10 cellular contexts compared by ENCODE assay signal in genomic region chr9:124754289-124754688, GRCh38. TPM values are rescaled to one million over a fixed set of nuclear protein-coding genes. Genes with fewer than 3 reads are reported as not detected.
DNase-seq lines count a peak whose midpoint lies in the region; ATAC-seq, FAIRE-seq and TF ChIP-seq lines count a peak whose summit lies in the region.
"Had no signal": no experiment of that assay in that cellular context is flagged by ENCODE, and none has a peak within 500 bp of the region (broad histone marks: within the 10 kb centered on the region; RNA-seq: fewer than 3 reads in every experiment).

No MANE protein-coding gene starts in this region.

- TF ChIP-seq CTCF in Caco-2 (IDR thresholded peaks at IDR 0.05; ENCODE audit: insufficient read depth in 1 of 2, low read depth in 1 of 2, low read length in 1 of 2, severe bottlenecking in 1 of 2, unreplicated experiment in 1 of 2) (peak; percentile 49 to 51), HepG2 (CRISPR knock-in tag; IDR thresholded peaks at IDR 0.05) (peak; percentile 64)

- in situ Hi-C loops in HepG2 (cut with HindIII; ENCODE audit: extremely low pct_ligation_motif_present, low pct_unique_long_range_greater_than_20kb): no loop called here

- CTCF ChIA-PET in Caco-2 (lab: Charles Lee): interaction anchor here (1.0 kb wide), 1 partner anchor 10 kb away, joined by 4 read pairs; no protein-coding TSS in a partner anchor
- CTCF ChIA-PET in HepG2 (lab: Yijun Ruan, JAX; ENCODE audit: low intra/inter-chr PET ratio, low total read pairs): interaction anchor here (1.4 to 4.5 kb wide), 2 partner anchors 42 to 137 kb away, joined by 4 to 36 read pairs; no protein-coding TSS in a partner anchor

- peaks cover 89% of the 10 kb centered on the region for H3K79me2 ChIP-seq in HepG2 (ENCODE audit: insufficient read depth, low read length)

- TF ChIP-seq EP300 in HepG2 (IDR thresholded peaks at IDR 0.05; ENCODE audit: low read depth in 2 of 2, low read length in 2 of 2): no peak
- no peak for TF ChIP-seq EP300 in HepG2 (CRISPR knock-in tag; IDR thresholded peaks at IDR 0.05; ENCODE audit: borderline replicate concordance)

- no peak for FAIRE-seq in HTR-8/SVneo (lab: Jason Lieb, UNC)
- FAIRE-seq in HepG2 (lab: Jason Lieb, UNC): peak; percentile 48

- H3K4me2 ChIP-seq in HepG2 (ENCODE audit: low read depth, low read length): no peak overlapping the region

- H3K9me3 ChIP-seq in Caco-2 (no peaks in the 10 kb centered on the region), HepG2 (ENCODE audit: low read length) (no peaks in the 10 kb centered on the region)

- H3K4me1 ChIP-seq in Caco-2 (peaks cover 21% of the 10 kb centered on the region; the same call in 1 of the 2 replicates), HepG2 (ENCODE audit: insufficient read depth, low read length) (peaks cover 76% of the 10 kb centered on the region)

- H3K27me3 Mint-ChIP-seq in Caco-2 (ENCODE audit: insufficient read depth, unreplicated experiment): no peaks in the 10 kb centered on the region

- BruUV-seq in Caco-2 (replicated peaks; lab: Mats Ljungman, UMichigan): no TSS peak
- BruUV-seq in HepG2 (replicated peaks; lab: Mats Ljungman, UMichigan): no TSS peak

- H3K27me3 ChIP-seq in Caco-2 (replicated peaks; ENCODE audit: control insufficient read depth, insufficient read depth, low read length) (no peaks in the 10 kb centered on the region), HepG2 (ENCODE audit: control insufficient read depth in 1 of 2, insufficient read depth in 2 of 2, low read length in 2 of 2) (no peaks in the 10 kb centered on the region; a peak in 1 of 5 replicates)

- no peak overlapping the region for H3K27ac ChIP-seq in HepG2 (ENCODE audit: extremely low read length, insufficient read depth, low read length)

- H2AFZ ChIP-seq in HepG2 (ENCODE audit: low read length): no peak overlapping the region

- no peaks in the 10 kb centered on the region for H3K36me3 ChIP-seq in Caco-2 (ENCODE audit: control insufficient read depth, insufficient read depth, low read length)
- H3K36me3 ChIP-seq in HepG2 (replicated peaks in 1 of 2; ENCODE audit: control insufficient read depth in 1 of 2, insufficient read depth in 2 of 2, low read length in 2 of 2): no peaks in the 10 kb centered on the region

- H3K4me3 Mint-ChIP-seq in Caco-2 (ENCODE audit: unreplicated experiment): no peak overlapping the region

- H3K4me1 Mint-ChIP-seq in Caco-2 (ENCODE audit: low read depth, unreplicated experiment): peaks cover 41% of the 10 kb centered on the region

- H3K36me3 Mint-ChIP-seq in Caco-2 (ENCODE audit: insufficient read depth, unreplicated experiment): no peaks in the 10 kb centered on the region

- ATAC-seq in HepG2 (peak; percentile 74), GM19452 (IDR thresholded peaks at IDR 0.05; ENCODE audit: unreplicated experiment) (no peak), GM18511 (IDR thresholded peaks at IDR 0.05; ENCODE audit: unreplicated experiment) (no peak)

- H4K20me1 ChIP-seq in HepG2 (ENCODE audit: insufficient read depth, low read length): peaks cover 10% of the 10 kb centered on the region; the same call in 1 of the 2 replicates

- H3K27ac Mint-ChIP-seq in Caco-2 (ENCODE audit: unreplicated experiment): no peak overlapping the region

- POLR2A ChIA-PET in Caco-2 (lab: Charles Lee) (no interaction called here), HepG2 (lab: Yijun Ruan, JAX) (no interaction called here)

- DNase-seq in Caco-2 (peak in 1 of 2 experiments; percentile 38), HTR-8/SVneo (ENCODE audit: insufficient read length, low spot score) (peak; percentile 30), amniotic epithelial cell (ENCODE audit: low read depth) (peak; percentile 27), HepG2 (ENCODE audit: low spot score) (no peak), retina (no peak)
- DNase-seq in stimulated activated naive CD4-positive, alpha-beta T cell treated with Interleukin-2 at 50 U/mL for 16 hours (lab: John Stamatoyannopoulos, UW): no peak
- DNase-seq: activated CD8-positive, alpha-beta memory T cell treated with anti-CD3 and anti-CD28 coated beads, Interleukin-2, amount 50 U/mL, for 4 hours; GOT3 had no signal

- intact Hi-C loops in Caco-2 (cut with micrococcal nuclease; ENCODE audit: unreplicated experiment): loop anchor here (1.0 to 5.0 kb wide), 3 partner anchors 42 to 202 kb away; no protein-coding TSS in a partner anchor
- intact Hi-C loops in HepG2 (cut with micrococcal nuclease; ENCODE audit: unreplicated experiment): loop anchor here (2.0 kb wide), 2 partner anchors 41 to 137 kb away; no protein-coding TSS in a partner anchor

- H3K9ac ChIP-seq in HepG2 (ENCODE audit: insufficient read depth, low read depth, low read length): no peak overlapping the region

- 39% methylated on average over 4 of the region's 4 CpGs for whole genome bisulfite sequencing in HepG2 (ENCODE audit: low lambda C conversion rate)

- no peak for TF ChIP-seq RAD21 in HepG2 (CRISPR knock-in tag; IDR thresholded peaks at IDR 0.05)

- TF ChIP-seq POLR2A in HepG2 (IDR thresholded peaks at IDR 0.05; ENCODE audit: insufficient read depth in 1 of 2, low read depth in 2 of 2, low read length in 2 of 2): no peak

- H3K9me3 Mint-ChIP-seq in Caco-2 (ENCODE audit: unreplicated experiment): no peaks in the 10 kb centered on the region

- H3K4me3 ChIP-seq in Caco-2 (ENCODE audit: low read depth, low read length) (no peak overlapping the region), HepG2 (replicated peaks in 1 of 3; ENCODE audit: insufficient read depth in 1 of 3, low read depth in 2 of 3, low read length in 3 of 3) (no peak overlapping the region)

TF ChIP-seq in HepG2, 621 proteins besides CTCF, POLR2A, EP300 and RAD21 (continues in another document):
- TF ChIP-seq HOMEZ (CRISPR knock-in tag; IDR thresholded peaks at IDR 0.05; ENCODE audit: low read depth): peak; percentile 27; the same call in 1 of the 2 replicates

RNA-seq across cellular contexts. Expression of gene NR6A1, which starts 16.8 kb away (rescaled TPM):
- total RNA-seq in Caco-2 (2022): 30.6 and 33.6 TPM in 2 replicates
- 31.5 and 50.9 TPM in 2 replicates for total RNA-seq in HepG2 (2016; rRNA removed; fragmentation: Illumina TruSeq; extraction: Trizol)
- total RNA-seq in HepG2 (2016; cell fraction: cytosol; rRNA removed; fragmentation: Illumina TruSeq; extraction: Trizol; ENCODE audit: low read depth): 10.7 and 12.1 TPM in 2 replicates
- total RNA-seq in HepG2 (2016; cell fraction: insoluble cytoplasmic fraction; rRNA removed; fragmentation: Illumina TruSeq; extraction: Trizol): 28.3 and 52.2 TPM in 2 replicates
- total RNA-seq in HepG2 (2016; cell fraction: membrane; rRNA removed; fragmentation: Illumina TruSeq; extraction: Trizol): 36.7 and 36.8 TPM in 2 replicates
- 24.3 and 28.3 TPM in 2 replicates for total RNA-seq in HepG2 (2016; cell fraction: nucleus; rRNA removed; fragmentation: Illumina TruSeq; extraction: Trizol)
- 19.7 and 28.1 TPM in 2 replicates for polyA plus RNA-seq in HepG2 (2011; rRNA removed)
- polyA plus RNA-seq in HepG2 (2011; cell fraction: cytosol; rRNA removed): 15.0 and 17.4 TPM in 2 replicates
- 18.1 and 19.3 TPM in 2 replicates for polyA plus RNA-seq in HepG2 (2011; cell fraction: nucleus; rRNA removed)
- 12.1 and 12.8 TPM in 2 replicates for polyA plus RNA-seq in HepG2 (2012)
- 4.2 and 4.9 TPM in 2 replicates for polyA plus RNA-seq in HepG2 (2016; cell fraction: cytosol; fragmentation: Illumina TruSeq; extraction: Trizol; ENCODE audit: low read depth)
- 20.4 and 24.5 TPM in 2 replicates for polyA plus RNA-seq in HepG2 (2016; cell fraction: insoluble cytoplasmic fraction; fragmentation: Illumina TruSeq; extraction: Trizol; ENCODE audit: low read depth)
- 8.8 and 10.3 TPM in 2 replicates for polyA plus RNA-seq in HepG2 (2016; cell fraction: membrane; fragmentation: Illumina TruSeq; extraction: Trizol; ENCODE audit: low read depth)
- 21.9 and 25.3 TPM in 2 replicates for polyA plus RNA-seq in HepG2 (2016; cell fraction: nucleus; fragmentation: Illumina TruSeq; extraction: Trizol; ENCODE audit: insufficient read depth, low read depth)
- polyA minus RNA-seq in HepG2 (2011; rRNA and poly(A)+ RNA removed; ENCODE audit: low replicate concordance): 13.7 and 123 TPM in 2 replicates
- 35.0 and 40.7 TPM in 2 replicates for polyA minus RNA-seq in HepG2 (2011; cell fraction: cytosol; rRNA and poly(A)+ RNA removed)
- polyA minus RNA-seq in HepG2 (2011; cell fraction: nucleus; rRNA and poly(A)+ RNA removed): 26.1 and 27.2 TPM in 2 replicates

RNA-seq across cellular contexts. Expression of gene OLFML2A, which starts 22.6 kb away (rescaled TPM):
- 1.1 and 1.2 TPM in 2 replicates for total RNA-seq in Caco-2 (2022)
- total RNA-seq in HepG2 (2016; rRNA removed; fragmentation: Illumina TruSeq; extraction: Trizol): 0.02 TPM in 1 of 2 replicates, not detected in the other
- under 0.01 and 0.09 TPM in 2 replicates for total RNA-seq in HepG2 (2016; cell fraction: cytosol; rRNA removed; fragmentation: Illumina TruSeq; extraction: Trizol; ENCODE audit: low read depth)
- total RNA-seq in HepG2 (2016; cell fraction: insoluble cytoplasmic fraction; rRNA removed; fragmentation: Illumina TruSeq; extraction: Trizol): 0.02 TPM in 1 of 2 replicates, not detected in the other
- 0.03 TPM in 2 replicates for total RNA-seq in HepG2 (2016; cell fraction: membrane; rRNA removed; fragmentation: Illumina TruSeq; extraction: Trizol)
- total RNA-seq in HepG2 (2016; cell fraction: nucleus; rRNA removed; fragmentation: Illumina TruSeq; extraction: Trizol): 0.06 and 0.09 TPM in 2 replicates
- 0.01 and 0.04 TPM in 2 replicates for polyA plus RNA-seq in HepG2 (2011; rRNA removed)
- 0.03 and 0.04 TPM in 2 replicates for polyA plus RNA-seq in HepG2 (2011; cell fraction: cytosol; rRNA removed)
- 0.02 and 0.05 TPM in 2 replicates for polyA plus RNA-seq in HepG2 (2011; cell fraction: nucleus; rRNA removed)
- 0.01 TPM in 1 of 2 replicates, not detected in the other for polyA plus RNA-seq in HepG2 (2012)
- polyA plus RNA-seq in HepG2 (2016; cell fraction: cytosol; fragmentation: Illumina TruSeq; extraction: Trizol; ENCODE audit: low read depth): not detected in 2 replicates
- 0.03 TPM in 1 of 2 replicates, not detected in the other for polyA plus RNA-seq in HepG2 (2016; cell fraction: insoluble cytoplasmic fraction; fragmentation: Illumina TruSeq; extraction: Trizol; ENCODE audit: low read depth)
- not detected in 2 replicates for polyA plus RNA-seq in HepG2 (2016; cell fraction: membrane; fragmentation: Illumina TruSeq; extraction: Trizol; ENCODE audit: low read depth)
- 0.07 TPM in 1 of 2 replicates, not detected in the other for polyA plus RNA-seq in HepG2 (2016; cell fraction: nucleus; fragmentation: Illumina TruSeq; extraction: Trizol; ENCODE audit: insufficient read depth, low read depth)
- 0.08 and 2.8 TPM in 2 replicates for polyA minus RNA-seq in HepG2 (2011; rRNA and poly(A)+ RNA removed; ENCODE audit: low replicate concordance)
- 0.09 and 0.30 TPM in 2 replicates for polyA minus RNA-seq in HepG2 (2011; cell fraction: cytosol; rRNA and poly(A)+ RNA removed)
- polyA minus RNA-seq in HepG2 (2011; cell fraction: nucleus; rRNA and poly(A)+ RNA removed): 0.12 and 0.26 TPM in 2 replicates

Comparison
In these comparisons a context has a peak if more than half of its experiments do, and no peak if none do; other contexts are left out.
1. DNase-seq: peak in HTR-8/SVneo (single experiment) and amniotic epithelial cell (single experiment); none in HepG2 (single experiment), stimulated activated naive CD4-positive, alpha-beta T cell treated with Interleukin-2 at 50 U/mL for 16 hours (single experiment) and retina (single experiment).